1 cellular context compared by ENCODE assay signal in genomic region chr4:75940692-75941253, GRCh38.
TF ChIP-seq lines count a peak whose summit lies in the region.

NAAA (minus strand) TSS chr4:75941013; CDS start chr4:75940949, 64 bp downstream.

TF ChIP-seq in K562, 482 proteins besides CTCF, POLR2A, EP300 and RAD21 (continued from another document and continues in another):
- TF ChIP-seq ZNF592 (IDR thresholded peaks at IDR 0.05) (no peak), ZFPM2 (CRISPR knock-in tag; IDR thresholded peaks at IDR 0.05) (no peak), CHAMP1 (IDR thresholded peaks at IDR 0.05) (no peak), ZNF316 (IDR thresholded peaks at IDR 0.05) (no peak), PBX2 (CRISPR knock-in tag; IDR thresholded peaks at IDR 0.05; ENCODE audit: low read depth) (no peak), PBX2 (tag; conservative IDR thresholded peaks at IDR 0.05; ENCODE audit: low read depth) (no peak), TEAD4 (IDR thresholded peaks at IDR 0.05; ENCODE audit: low read length) (no peak), TEAD4 (CRISPR knock-in tag; IDR thresholded peaks at IDR 0.05; ENCODE audit: borderline replicate concordance) (no peak), PURB (CRISPR knock-in tag; IDR thresholded peaks at IDR 0.05; ENCODE audit: low read depth) (no peak), CEBPB (tag; IDR thresholded peaks at IDR 0.05) (peak; percentile 66), NFIX (CRISPR knock-in tag; IDR thresholded peaks at IDR 0.05; ENCODE audit: low read depth) (no peak), RBM34 (IDR thresholded peaks at IDR 0.05; ENCODE audit: borderline replicate concordance, insufficient read depth, low read length) (no peak), UBTF (IDR thresholded peaks at IDR 0.05; ENCODE audit: borderline replicate concordance in 1 of 2, low read depth in 2 of 2, low read length in 2 of 2) (peak in 1 of 2 experiments; percentile 90; a peak in 2 of 4 replicates), E2F3 (CRISPR knock-in tag; IDR thresholded peaks at IDR 0.05) (no peak), MAZ (CRISPR knock-in tag; conservative IDR thresholded peaks at IDR 0.05 in 1 of 2, IDR thresholded peaks at IDR 0.05 in 1 of 2) (0 out of 4 replicates have a peak, but pooled peaks of 1 of the 2 experiments have one; percentile 29), THRB (CRISPR knock-in tag; conservative IDR thresholded peaks at IDR 0.05) (no peak), KDM4B (IDR thresholded peaks at IDR 0.05; ENCODE audit: borderline replicate concordance in 2 of 2, low read depth in 1 of 2) (peak in 1 of 2 experiments; percentile 54; a peak in 1 of 4 replicates), POLR3G (IDR thresholded peaks at IDR 0.05; ENCODE audit: extremely low read depth, insufficient read length, insufficient replicate concordance) (no peak), POLR2G (IDR thresholded peaks at IDR 0.05; ENCODE audit: low read depth, low read length) (peak; percentile 72), MAFF (IDR thresholded peaks at IDR 0.05; ENCODE audit: low read length) (no peak), GATA2 (CRISPR knock-in tag; IDR thresholded peaks at IDR 0.05) (no peak), L3MBTL2 (IDR thresholded peaks at IDR 0.05) (peak; percentile 49; the same call in 1 of the 2 replicates), E2F5 (CRISPR knock-in tag; IDR thresholded peaks at IDR 0.05) (no peak), AFF1 (IDR thresholded peaks at IDR 0.05; ENCODE audit: low read depth in 1 of 2, partially characterized antibody in 2 of 2) (no peak), ZNF175 (CRISPR knock-in tag; IDR thresholded peaks at IDR 0.05; ENCODE audit: low read depth) (no peak), KDM1A (IDR thresholded peaks at IDR 0.05) (no peak), TGIF2 (CRISPR knock-in tag; IDR thresholded peaks at IDR 0.05) (no peak), SMAD4 (CRISPR knock-in tag; conservative IDR thresholded peaks at IDR 0.05) (no peak), ETS2 (tag; IDR thresholded peaks at IDR 0.05; ENCODE audit: borderline replicate concordance, poor library complexity, severe bottlenecking) (no peak), GATAD2B (IDR thresholded peaks at IDR 0.05; ENCODE audit: borderline replicate concordance) (no peak), PHF8 (IDR thresholded peaks at IDR 0.05; ENCODE audit: borderline replicate concordance, low read length) (peak; percentile 33; the same call in 1 of the 2 replicates), FOXA1 (IDR thresholded peaks at IDR 0.05; ENCODE audit: borderline replicate concordance) (no peak), ZNF586 (CRISPR knock-in tag; conservative IDR thresholded peaks at IDR 0.05) (no peak), PRPF4 (IDR thresholded peaks at IDR 0.05; ENCODE audit: insufficient read depth, low read depth, low read length, poor library complexity, severe bottlenecking) (no peak), KHSRP (IDR thresholded peaks at IDR 0.05) (no peak), NFXL1 (CRISPR knock-in tag; IDR thresholded peaks at IDR 0.05) (no peak), ZNF766 (CRISPR knock-in tag; conservative IDR thresholded peaks at IDR 0.05) (no peak), EZH2 (IDR thresholded peaks at IDR 0.05; ENCODE audit: borderline replicate concordance, low read depth, low read length) (no peak), ZNF134 (CRISPR knock-in tag; conservative IDR thresholded peaks at IDR 0.05) (no peak), RBFOX2 (IDR thresholded peaks at IDR 0.05; ENCODE audit: low read depth, low read length) (0 out of 2 replicates have a peak, but pooled peaks have one; percentile 42), SRSF9 (IDR thresholded peaks at IDR 0.05; ENCODE audit: borderline replicate concordance, low read depth, low read length) (no peak), ZFP1 (CRISPR knock-in tag; IDR thresholded peaks at IDR 0.05) (no peak), HNRNPLL (IDR thresholded peaks at IDR 0.05; ENCODE audit: low read depth, low read length, poor library complexity, severe bottlenecking) (peak; percentile 29), MLLT1 (IDR thresholded peaks at IDR 0.05) (no peak), NCOA6 (IDR thresholded peaks at IDR 0.05) (no peak), TSC22D4 (tag; IDR thresholded peaks at IDR 0.05) (no peak)
